ENCODE assay signal across 8 cellular contexts in the genomic region with DNA sequence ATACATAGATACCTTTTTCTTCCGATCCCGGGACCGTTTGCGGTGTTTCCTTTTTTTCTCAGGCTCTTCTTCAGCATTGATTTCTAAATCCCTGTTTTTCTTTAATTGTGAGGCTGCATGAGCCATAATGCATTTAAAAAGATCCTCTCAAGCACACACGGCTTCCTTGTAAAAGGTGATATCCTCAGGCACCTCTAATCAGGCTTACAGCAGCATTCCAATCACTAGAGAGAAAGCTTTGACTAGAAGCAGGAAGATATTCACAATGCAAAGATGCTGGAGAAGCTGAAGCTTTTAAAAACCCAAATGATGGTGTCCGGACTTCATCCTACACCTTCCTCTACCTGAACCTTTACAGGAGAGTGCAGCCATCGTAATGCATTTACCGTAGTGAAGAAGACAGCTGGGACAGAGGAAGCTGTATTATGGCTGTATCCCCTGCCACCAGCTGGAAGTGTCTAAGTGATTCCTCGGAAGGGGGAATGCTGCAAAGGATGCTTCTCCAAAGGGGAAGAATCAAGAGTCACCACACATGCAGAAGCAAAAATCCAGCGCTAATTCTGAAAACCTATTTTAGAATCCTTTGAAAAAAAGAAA. TPM values are rescaled to one million over a fixed set of nuclear protein-coding genes. Genes with fewer than 3 reads are reported as not detected.
DNase-seq lines count a peak whose midpoint lies in the region; ATAC-seq and TF ChIP-seq lines count a peak whose summit lies in the region.

TSS of gene ANK3 (minus strand) at position 463 of the 597 bp plus-strand sequence. CDS start at position 126, 337 bp downstream.

- TF ChIP-seq CTCF in GM23338 (conservative IDR thresholded peaks at IDR 0.05; ENCODE audit: low read depth in 2 of 2) (no peak), activated B cell treated with CpG ODN at 0.5 μM for 24 hours (IDR thresholded peaks at IDR 0.05) (no peak), hepatocyte (IDR thresholded peaks at IDR 0.05; ENCODE audit: poor library complexity) (no peak)
- no peak for TF ChIP-seq CTCF in CD8-positive, alpha-beta T cell (IDR thresholded peaks at IDR 0.05)

- no peaks in the 10 kb centered on the region for H3F3A ChIP-seq in GM23338 (replicated peaks; ENCODE audit: low read depth)

- intact Hi-C loops in activated B cell treated with CpG ODN at 0.5 μM for 24 hours (cut with micrococcal nuclease), result no loop called here
- intact Hi-C loops in sciatic nerve (cut with DNase I), result no loop called here
- intact Hi-C loops in CD8-positive, alpha-beta T cell (cut with DNase I, micrococcal nuclease), result no loop called here

- CTCF ChIA-PET in activated B cell treated with CpG ODN at 0.5 μM for 24 hours (lab: Charles Lee), result interaction anchor here (1.6 kb wide), 1 partner anchor 151 kb away, joined by 4 read pairs; no protein-coding TSS in a partner anchor
- CTCF ChIA-PET in CD8-positive, alpha-beta T cell (lab: Charles Lee), result no interaction called here

- H2AFZ ChIP-seq in GM23338 (no peak within 1 kb of the TSS), hepatocyte (no peak within 1 kb of the TSS)

- H3K27ac ChIP-seq in GM23338 (ENCODE audit: low read depth) (no peak within 1 kb of the TSS), hepatocyte (no peak within 1 kb of the TSS)
- H3K27ac ChIP-seq in CD8-positive, alpha-beta T cell (ENCODE audit: low read depth, low read length), result no peak within 1 kb of the TSS

- H3K79me2 ChIP-seq in GM23338 (replicated peaks; ENCODE audit: insufficient read depth), result no peaks in the 10 kb centered on the region
- H3K79me2 ChIP-seq in hepatocyte, result no peaks in the 10 kb centered on the region

- 63% methylated on average over 10 of the region's 10 CpGs for WGBS in hepatocyte (ENCODE audit: low lambda C conversion rate, missing lambda C conversion rate)

- H3K4me1 Mint-ChIP-seq in GM23338 (peaks cover 23% of the 10 kb centered on the region), activated B cell treated with CpG ODN at 0.5 μM for 24 hours (peaks cover 32% of the 10 kb centered on the region)
- H3K4me1 Mint-ChIP-seq in CD8-positive, alpha-beta T cell (ENCODE audit: low read depth), result peaks cover 3% of the 10 kb centered on the region

- no peaks in the 10 kb centered on the region for H3K9me3 ChIP-seq in hepatocyte (ENCODE audit: low read depth)
- H3K9me3 ChIP-seq in CD8-positive, alpha-beta T cell (ENCODE audit: low read length), result no peaks in the 10 kb centered on the region

- H3K9me3 Mint-ChIP-seq in GM23338, result no peaks in the 10 kb centered on the region
- no peaks in the 10 kb centered on the region for H3K9me3 Mint-ChIP-seq in activated B cell treated with CpG ODN at 0.5 μM for 24 hours
- H3K9me3 Mint-ChIP-seq in CD8-positive, alpha-beta T cell, result no peaks in the 10 kb centered on the region

- peak; percentile 34 for DNase-seq in GM23338 (ENCODE audit: low spot score)
- DNase-seq in activated B cell treated with CpG ODN at 0.5 μM for 24 hours, result no peak
- no peak for DNase-seq in hepatocyte (ENCODE audit: low spot score)
- no peak for DNase-seq in sciatic nerve (ENCODE audit: low spot score)
- DNase-seq in HuH-7.5 (ENCODE audit: low spot score), result no peak
- no peak for DNase-seq in CD8-positive, alpha-beta T cell
- DNase-seq in NCI-H774 (lab: John Stamatoyannopoulos, UW), result no peak

- no peak within 1 kb of the TSS for H3K4me3 Mint-ChIP-seq in GM23338
- H3K4me3 Mint-ChIP-seq in activated B cell treated with CpG ODN at 0.5 μM for 24 hours, result peak within 1 kb of the TSS; percentile 29
- H3K4me3 Mint-ChIP-seq in CD8-positive, alpha-beta T cell, result no peak within 1 kb of the TSS

- H3K27me3 Mint-ChIP-seq in GM23338 (ENCODE audit: insufficient read depth, low read depth, poor library complexity) (peaks cover 3% of the 10 kb centered on the region), activated B cell treated with CpG ODN at 0.5 μM for 24 hours (no peaks in the 10 kb centered on the region)
- H3K27me3 Mint-ChIP-seq in CD8-positive, alpha-beta T cell (ENCODE audit: low read depth), result no peaks in the 10 kb centered on the region

- POLR2A ChIA-PET in activated B cell treated with CpG ODN at 0.5 μM for 24 hours (lab: Charles Lee), result no interaction called here
- POLR2A ChIA-PET in CD8-positive, alpha-beta T cell (lab: Charles Lee), result no interaction called here

- ATAC-seq in GM23338, result peak; percentile 58
- ATAC-seq in activated B cell treated with CpG ODN at 0.5 μM for 24 hours (ENCODE audit: low read depth), result no peak
- ATAC-seq in sciatic nerve, result no peak
- no peak for ATAC-seq in HG02571 (IDR thresholded peaks at IDR 0.05; ENCODE audit: unreplicated experiment)
- ATAC-seq in CD8-positive, alpha-beta T cell, result no peak

- H3K36me3 ChIP-seq in GM23338 (ENCODE audit: insufficient read depth), result no peaks in the 10 kb centered on the region
- no peaks in the 10 kb centered on the region for H3K36me3 ChIP-seq in hepatocyte (replicated peaks; ENCODE audit: insufficient read depth, low read depth)
- H3K36me3 ChIP-seq in CD8-positive, alpha-beta T cell (ENCODE audit: insufficient read depth, low read length), result no peaks in the 10 kb centered on the region

- H3K27me3 ChIP-seq in GM23338 (ENCODE audit: insufficient read depth), result peaks cover 2% of the 10 kb centered on the region; the same call in 1 of the 2 replicates
- no peaks in the 10 kb centered on the region for H3K27me3 ChIP-seq in hepatocyte
- H3K27me3 ChIP-seq in CD8-positive, alpha-beta T cell (ENCODE audit: insufficient read depth, low read length), result no peaks in the 10 kb centered on the region

- H3K36me3 Mint-ChIP-seq in GM23338 (ENCODE audit: low read depth) (no peaks in the 10 kb centered on the region), activated B cell treated with CpG ODN at 0.5 μM for 24 hours (ENCODE audit: low read depth) (no peaks in the 10 kb centered on the region)
- H3K36me3 Mint-ChIP-seq in CD8-positive, alpha-beta T cell, result no peaks in the 10 kb centered on the region

- H4K20me1 ChIP-seq in GM23338 (replicated peaks; ENCODE audit: insufficient read depth), result no peaks in the 10 kb centered on the region
- H4K20me1 ChIP-seq in hepatocyte (ENCODE audit: insufficient read depth, poor library complexity, severe bottlenecking), result no peaks in the 10 kb centered on the region

- H3K4me2 ChIP-seq in GM23338 (no peak within 1 kb of the TSS; the same call in 1 of the 2 replicates), hepatocyte (peak within 1 kb of the TSS; percentile 49)

- H3K4me3 ChIP-seq in GM23338 (no peak within 1 kb of the TSS), hepatocyte (no peak within 1 kb of the TSS)
- no peak within 1 kb of the TSS for H3K4me3 ChIP-seq in CD8-positive, alpha-beta T cell (ENCODE audit: low read depth, low read length)

- H3K27ac Mint-ChIP-seq in GM23338 (no peak within 1 kb of the TSS), activated B cell treated with CpG ODN at 0.5 μM for 24 hours (peak within 1 kb of the TSS; percentile 51)
- H3K27ac Mint-ChIP-seq in CD8-positive, alpha-beta T cell, result no peak within 1 kb of the TSS

- H3K9me2 ChIP-seq in GM23338 (ENCODE audit: insufficient read depth) (no peaks in the 10 kb centered on the region), hepatocyte (replicated peaks; ENCODE audit: insufficient read depth) (no peaks in the 10 kb centered on the region)

- peaks cover 22% of the 10 kb centered on the region for H3K4me1 ChIP-seq in GM23338 (ENCODE audit: insufficient read depth)
- H3K4me1 ChIP-seq in hepatocyte (ENCODE audit: insufficient read depth), result no peaks in the 10 kb centered on the region
- H3K4me1 ChIP-seq in CD8-positive, alpha-beta T cell (ENCODE audit: insufficient read depth, low read length), result no peaks in the 10 kb centered on the region

TF ChIP-seq in GM23338, 12 proteins besides CTCF, POLR2A, EP300 and RAD21 (continues in another document):
- TF ChIP-seq ZNF331 (CRISPR knock-in tag; IDR thresholded peaks at IDR 0.05; ENCODE audit: low read depth) (no peak), NANOG (IDR thresholded peaks at IDR 0.05; ENCODE audit: borderline replicate concordance) (no peak), REST (IDR thresholded peaks at IDR 0.05; ENCODE audit: unreplicated experiment) (no peak)
- TF ChIP-seq, protein P1, sequence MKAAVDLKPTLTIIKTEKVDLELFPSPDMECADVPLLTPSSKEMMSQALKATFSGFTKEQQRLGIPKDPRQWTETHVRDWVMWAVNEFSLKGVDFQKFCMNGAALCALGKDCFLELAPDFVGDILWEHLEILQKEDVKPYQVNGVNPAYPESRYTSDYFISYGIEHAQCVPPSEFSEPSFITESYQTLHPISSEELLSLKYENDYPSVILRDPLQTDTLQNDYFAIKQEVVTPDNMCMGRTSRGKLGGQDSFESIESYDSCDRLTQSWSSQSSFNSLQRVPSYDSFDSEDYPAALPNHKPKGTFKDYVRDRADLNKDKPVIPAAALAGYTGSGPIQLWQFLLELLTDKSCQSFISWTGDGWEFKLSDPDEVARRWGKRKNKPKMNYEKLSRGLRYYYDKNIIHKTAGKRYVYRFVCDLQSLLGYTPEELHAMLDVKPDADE (IDR thresholded peaks at IDR 0.05), result no peak

RNA-seq across cellular contexts. Expression of gene ANK3, which starts in this region (rescaled TPM):
- total RNA-seq in GM23338 (2014; rRNA removed; shearing (Covaris generic)), result 70.5 and 85.2 TPM in 2 replicates
- polyA plus RNA-seq in GM23338 (2016; fragmentation: Nextera tagmentation; extraction: Ambion mirVana) (41.4 and 46.5 TPM in 2 replicates), hepatocyte (26.2 and 27.7 TPM in 2 replicates)
- total RNA-seq in activated B cell treated with CpG ODN at 0.5 μM for 24 hours (4.0 and 4.2 TPM in 2 replicates), hepatocyte (49.0 and 58.3 TPM in 2 replicates), sciatic nerve (203 TPM)
- total RNA-seq in CD8-positive, alpha-beta T cell, result 10 to 100 TPM in 1 of 2 experiments, 1 to 10 TPM in 1; 9.0 to 11.6 TPM
